Comparison of ENCODE assay signal across 9 cellular contexts in genomic region chr1:200040516-200041138, GRCh38. TPM values are rescaled to one million over a fixed set of nuclear protein-coding genes. Genes with fewer than 3 reads are reported as not detected.
DNase-seq lines count a peak whose midpoint lies in the region; ATAC-seq and TF ChIP-seq lines count a peak whose summit lies in the region.
"Had no signal": no experiment of that assay in that cellular context is flagged by ENCODE, and none has a peak within 500 bp of the region (broad histone marks: within the 10 kb centered on the region; RNA-seq: fewer than 3 reads in every experiment).

No MANE protein-coding gene starts in this region.

- no peaks in the 10 kb centered on the region for H3K9me3 ChIP-seq in adipocyte (ENCODE audit: control insufficient read depth, low read length)

- no peak overlapping the region for H3K4me3 ChIP-seq in adipocyte (ENCODE audit: low read length)

- H3K4me3 Mint-ChIP-seq in HFFc6 = peak overlapping the region; percentile 82

- DNase-seq in HFFc6 (no peak), adipocyte (ENCODE audit: low read depth) (peak; percentile 14), left kidney (ENCODE audit: low read depth, low spot score) (peak; percentile 48), G401 (ENCODE audit: low spot score) (no peak), T-helper 1 cell (no peak)
- peak; percentile 33 for DNase-seq in stimulated activated naive CD8-positive, alpha-beta T cell treated with anti-CD3 and anti-CD28 coated beads, Interleukin-15, Interleukin-2, amounts not matched to agents 100 U/mL and 50 U/mL, for 24 hours
- DNase-seq: hypothalamus had no signal

- no peak overlapping the region for H3K27ac Mint-ChIP-seq in HFFc6

- H3K9me3 Mint-ChIP-seq in HFFc6 = no peaks in the 10 kb centered on the region

- no peak for TF ChIP-seq CTCF in HFFc6 (IDR thresholded peaks at IDR 0.05)

- peaks cover 69% of the 10 kb centered on the region for H3K27me3 Mint-ChIP-seq in HFFc6 (ENCODE audit: insufficient read depth)

- no peaks in the 10 kb centered on the region for H3K36me3 ChIP-seq in adipocyte (ENCODE audit: control insufficient read depth, insufficient read depth, low read length, severe bottlenecking)

- peak; percentile 36 for ATAC-seq in stimulated activated naive CD8-positive, alpha-beta T cell treated with anti-CD3 and anti-CD28 coated beads, Interleukin-15, Interleukin-2, amounts not matched to agents 100 U/mL and 50 U/mL, for 24 hours
- ATAC-seq in GM21360 (IDR thresholded peaks at IDR 0.05; ENCODE audit: unreplicated experiment) = no peak
- ATAC-seq in HG03025 (IDR thresholded peaks at IDR 0.05; ENCODE audit: low FRiP score, unreplicated experiment) = no peak

- H3K27me3 ChIP-seq in adipocyte (replicated peaks; ENCODE audit: control insufficient read depth, insufficient read depth, low read length) = peaks cover 95% of the 10 kb centered on the region

- in situ Hi-C loops in G401 (cut with HindIII; ENCODE audit: low sequenced_read_pairs) = no loop called here

- 0 out of 2 replicates have a peak, but pooled peaks cover 5% of the 10 kb centered on the region for H3K36me3 Mint-ChIP-seq in HFFc6 (ENCODE audit: low read depth)

- H3K9ac ChIP-seq in adipocyte (ENCODE audit: low read length) = no peak overlapping the region

- peaks cover 18% of the 10 kb centered on the region for H3K4me1 ChIP-seq in adipocyte (ENCODE audit: control insufficient read depth, insufficient read depth, low read length)

- H3K4me1 Mint-ChIP-seq in HFFc6 (ENCODE audit: low read depth) = peaks cover 20% of the 10 kb centered on the region

RNA-seq across cellular contexts. Expression of gene NR5A2, which starts 13.1 kb away (rescaled TPM):
- total RNA-seq in HFFc6 (2021; fragmentation: NEBNext Ultra II Directional; extraction: Animal tissue kit (Norgen Biotek cat#: 25700)) = 1 to 10 TPM in 3 of 6 experiments, under 1 TPM in 3; 0.09 to 1.9 (median 0.97) TPM
- total RNA-seq in G401 (2014; rRNA removed; shearing (Covaris generic)) = not detected in 2 replicates

Comparison
In these comparisons a context has a peak if more than half of its experiments do, and no peak if none do; other contexts are left out.
1. DNase-seq: peak in adipocyte (single experiment), left kidney (single experiment) and stimulated activated naive CD8-positive, alpha-beta T cell treated with anti-CD3 and anti-CD28 coated beads, Interleukin-15, Interleukin-2, amounts not matched to agents 100 U/mL and 50 U/mL, for 24 hours (single experiment); none in HFFc6 (single experiment), G401 (single experiment) and T-helper 1 cell (0 of 5).